In the genomic region with DNA sequence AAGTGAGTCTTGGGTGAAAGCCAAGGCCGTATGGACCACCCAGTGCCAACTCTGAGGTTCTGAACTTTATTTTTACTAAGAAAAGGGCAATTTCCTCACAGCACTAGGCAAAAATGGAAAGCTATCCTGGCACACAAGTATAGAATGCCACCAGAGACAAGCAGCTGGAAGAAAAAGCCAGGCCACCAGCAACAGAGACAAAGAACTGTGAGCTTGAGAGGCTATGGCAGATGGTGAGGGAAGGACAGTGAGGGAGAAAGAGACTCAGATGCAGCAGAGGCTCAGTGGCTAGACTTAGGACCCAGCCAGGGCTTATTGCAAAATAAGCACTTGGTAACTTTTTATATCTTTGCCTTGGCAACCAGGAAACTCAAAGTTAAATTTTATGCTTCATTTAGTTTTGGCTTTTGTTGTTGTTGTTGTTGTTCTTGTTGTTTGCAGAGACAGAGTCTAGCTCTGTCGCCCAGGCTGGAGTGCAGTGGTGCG, we compare ENCODE assay signal across 30 cellular contexts.
"Had no signal": no experiment of that assay in that cellular context is flagged by ENCODE, and none has a peak within 500 bp of the region (broad histone marks: within the 10 kb centered on the region; RNA-seq: fewer than 3 reads in every experiment).

No MANE protein-coding gene starts in this region.

- DNase-seq: activated CD4-positive, alpha-beta T cell treated with anti-CD3 and anti-CD28 coated beads for 1 hour; activated CD8-positive, alpha-beta memory T cell treated with anti-CD3 and anti-CD28 coated beads for 24 hours; activated effector memory CD4-positive, alpha-beta T cell treated with anti-CD3 and anti-CD28 coated beads, Interleukin-2, amount 50 U/mL, for 16 hours; activated naive CD4-positive, alpha-beta T cell treated with anti-CD3 and anti-CD28 coated beads for 36 hours; activated naive CD8-positive, alpha-beta T cell treated with anti-CD3 and anti-CD28 coated beads for 36 hours; adrenal gland; aorta; body of pancreas; endodermal cell; foreskin fibroblast; heart left ventricle; immature natural killer cell; kidney; lower lobe of right lung; mesenchymal stem cell; natural killer cell; occipital lobe; posterior cingulate gyrus; right lobe of liver; stimulated activated CD4-positive, alpha-beta T cell treated with anti-CD3 and anti-CD28 coated beads, Interleukin-12 subunit alpha, Interleukin-12 subunit beta, amount 100 ng/mL, for 4 hours; stimulated activated CD4-positive, alpha-beta T cell treated with anti-CD3 and anti-CD28 coated beads, Interleukin-4, amount 100 ng/mL, for 1 hour; stimulated activated naive B cell treated with anti-CD40 and anti-IgM and Interleukin-4, amounts not matched to agents 10 μg/mL and 1 μg/mL and 100 μg/mL, for 72 hours; stomach; T-helper 2 cell; testis; trophoblast cell had no signal

- H3K36me3 Mint-ChIP-seq: activated naive CD8-positive, alpha-beta T cell treated with anti-CD3 and anti-CD28 coated beads for 36 hours; immature natural killer cell; natural killer cell; neural progenitor cell; stimulated activated naive B cell treated with anti-CD40 and anti-IgM and Interleukin-4, amounts not matched to agents 10 μg/mL and 1 μg/mL and 100 μg/mL, for 72 hours; WTC11 had no signal

- FAIRE-seq: urothelium cell line had no signal

- H3K36me3 ChIP-seq: adrenal gland, heart left ventricle, lower lobe of right lung, neural progenitor cell, right lobe of liver, stomach had no signal

- H3K9ac ChIP-seq: neural progenitor cell had no signal

- H3K4me3 ChIP-seq: adrenal gland, body of pancreas, heart left ventricle, lower lobe of right lung, neural progenitor cell, right lobe of liver, stomach, testis had no signal

- H3K4me1 Mint-ChIP-seq: immature natural killer cell; stimulated activated naive B cell treated with anti-CD40 and anti-IgM and Interleukin-4, amounts not matched to agents 10 μg/mL and 1 μg/mL and 100 μg/mL, for 72 hours had no signal

- H3K4me2 ChIP-seq: neural progenitor cell had no signal

- H3K4me1 ChIP-seq: lower lobe of right lung had no signal

- H3K27ac Mint-ChIP-seq: activated naive CD4-positive, alpha-beta T cell treated with anti-CD3 and anti-CD28 coated beads for 36 hours; activated naive CD8-positive, alpha-beta T cell treated with anti-CD3 and anti-CD28 coated beads for 36 hours; endodermal cell; natural killer cell; neural progenitor cell; stimulated activated naive B cell treated with anti-CD40 and anti-IgM and Interleukin-4, amounts not matched to agents 10 μg/mL and 1 μg/mL and 100 μg/mL, for 72 hours; WTC11 had no signal

- H3K27me3 ChIP-seq: adrenal gland, body of pancreas, neural progenitor cell, right lobe of liver, stomach, testis had no signal

- H3K4me3 Mint-ChIP-seq: activated naive CD4-positive, alpha-beta T cell treated with anti-CD3 and anti-CD28 coated beads for 36 hours; activated naive CD8-positive, alpha-beta T cell treated with anti-CD3 and anti-CD28 coated beads for 36 hours; endodermal cell; immature natural killer cell; natural killer cell; neural progenitor cell; stimulated activated naive B cell treated with anti-CD40 and anti-IgM and Interleukin-4, amounts not matched to agents 10 μg/mL and 1 μg/mL and 100 μg/mL, for 72 hours; WTC11 had no signal

- ATAC-seq: body of pancreas; esophagus mucosa; heart left ventricle; lower lobe of right lung; natural killer cell; stimulated activated naive B cell treated with anti-CD40 and anti-IgM and Interleukin-4, amounts not matched to agents 10 μg/mL and 1 μg/mL and 100 μg/mL, for 72 hours; WTC11 had no signal

- H3K27me3 Mint-ChIP-seq: activated naive CD8-positive, alpha-beta T cell treated with anti-CD3 and anti-CD28 coated beads for 36 hours; stimulated activated naive B cell treated with anti-CD40 and anti-IgM and Interleukin-4, amounts not matched to agents 10 μg/mL and 1 μg/mL and 100 μg/mL, for 72 hours had no signal

- H3K9me3 Mint-ChIP-seq: activated naive CD4-positive, alpha-beta T cell treated with anti-CD3 and anti-CD28 coated beads for 36 hours; activated naive CD8-positive, alpha-beta T cell treated with anti-CD3 and anti-CD28 coated beads for 36 hours; endodermal cell; immature natural killer cell; natural killer cell; neural progenitor cell; stimulated activated naive B cell treated with anti-CD40 and anti-IgM and Interleukin-4, amounts not matched to agents 10 μg/mL and 1 μg/mL and 100 μg/mL, for 72 hours; WTC11 had no signal

- H3K9me3 ChIP-seq: adrenal gland, body of pancreas, heart left ventricle, lower lobe of right lung, right lobe of liver, stomach, testis had no signal

- H3K27ac ChIP-seq: adrenal gland, body of pancreas, heart left ventricle, lower lobe of right lung, neural progenitor cell, right lobe of liver, stomach, testis had no signal

- H2AFZ ChIP-seq: neural progenitor cell had no signal
